Comparison of ENCODE assay signal across 12 cellular contexts in genomic region chr11:32456864-32457263, GRCh38. TPM values are rescaled to one million over a fixed set of nuclear protein-coding genes. Genes with fewer than 3 reads are reported as not detected.
"Had no signal": no experiment of that assay in that cellular context is flagged by ENCODE, and none has a peak within 500 bp of the region (broad histone marks: within the 10 kb centered on the region; RNA-seq: fewer than 3 reads in every experiment).

No MANE protein-coding gene starts in this region.

- H3K4me1 ChIP-seq: HAP-1 had no signal

- H3K9me3 ChIP-seq: HAP-1 had no signal

- H3K27ac ChIP-seq: GM23248 had no signal

- ATAC-seq: GM23338, HCT116 had no signal

- H2AFZ ChIP-seq: GM23248, GM23338 had no signal

- FAIRE-seq: H1, H54 had no signal

- H3K36me3 ChIP-seq: HAP-1 had no signal

- H3K4me3 ChIP-seq: GM23248, GM23338, HAP-1 had no signal

- DNase-seq: GM23248, GOT3, H7, H9, HCEC 1CT, HFFc6 had no signal

- H3K9ac ChIP-seq: GM23248 had no signal

- H3K4me2 ChIP-seq: GM23338 had no signal

RNA-seq across cellular contexts. Expression of gene WT1, which starts 21.5 kb away (rescaled TPM):
- total RNA-seq: GM23248, H4, HFFc6 had no signal
- polyA plus RNA-seq: GM23248, GM23338 had no signal
